In the genomic region with DNA sequence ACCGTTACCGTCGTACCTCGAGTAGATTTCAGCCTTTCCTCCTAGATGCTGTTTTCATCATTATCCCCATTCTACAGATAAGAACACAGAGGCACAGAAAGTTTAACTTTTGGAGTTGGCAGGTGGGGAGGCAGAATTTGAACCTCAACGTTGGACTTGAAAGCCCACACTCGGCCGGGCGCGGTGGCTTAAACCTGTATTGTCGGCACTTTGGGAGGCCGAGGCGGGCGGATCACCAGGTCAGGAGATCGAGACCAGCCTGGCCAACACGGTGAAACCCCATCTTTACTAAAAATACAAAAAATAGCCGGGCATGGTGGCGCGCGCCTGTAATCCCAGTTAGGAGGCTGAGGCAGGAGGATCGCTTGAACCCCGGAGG, we compare ENCODE assay signal across 9 cellular contexts. TPM values are rescaled to one million over a fixed set of nuclear protein-coding genes. Genes with fewer than 3 reads are reported as not detected.
DNase-seq lines count a peak whose midpoint lies in the region; ATAC-seq and TF ChIP-seq lines count a peak whose summit lies in the region.
"Had no signal": no experiment of that assay in that cellular context is flagged by ENCODE, and none has a peak within 500 bp of the region (broad histone marks: within the 10 kb centered on the region; RNA-seq: fewer than 3 reads in every experiment).

No MANE protein-coding gene starts in this region.

- H3K36me3 Mint-ChIP-seq in central memory CD8-positive, alpha-beta T cell (ENCODE audit: insufficient read depth) = peaks cover 5% of the 10 kb centered on the region

- H3K4me1 Mint-ChIP-seq in central memory CD8-positive, alpha-beta T cell = peaks cover 5% of the 10 kb centered on the region

- H3K36me3 ChIP-seq in mucosa of descending colon (ENCODE audit: low read depth) (no peaks in the 10 kb centered on the region), vagina (no peaks in the 10 kb centered on the region)

- H3K9me3 ChIP-seq in mucosa of descending colon (no peaks in the 10 kb centered on the region), vagina (no peaks in the 10 kb centered on the region)

- peak overlapping the region; percentile 83 for H3K27ac Mint-ChIP-seq in central memory CD8-positive, alpha-beta T cell (ENCODE audit: low read depth)

- TF ChIP-seq CTCF in mucosa of descending colon (IDR thresholded peaks at IDR 0.05) = no peak
- TF ChIP-seq CTCF in vagina (IDR thresholded peaks at IDR 0.05) = no peak

- H3K4me3 ChIP-seq in mucosa of descending colon (peak overlapping the region; percentile 39), vagina (peak overlapping the region; percentile 45 to 63)

- peak overlapping the region; percentile 75 for H3K4me3 Mint-ChIP-seq in central memory CD8-positive, alpha-beta T cell

- H3K27me3 ChIP-seq in vagina = no peaks in the 10 kb centered on the region

- TF ChIP-seq POLR2A in vagina (IDR thresholded peaks at IDR 0.05) = no peak

- H3K27ac ChIP-seq in vagina = peak overlapping the region; percentile 84

- ATAC-seq in Right ventricle myocardium superior (ENCODE audit: poor library complexity) (no peak), Right ventricle myocardium inferior (no peak), mucosa of descending colon (no peak), HG02798 (IDR thresholded peaks at IDR 0.05; ENCODE audit: poor library complexity, unreplicated experiment) (no peak)
- ATAC-seq in central memory CD8-positive, alpha-beta T cell (replicated peaks; ENCODE audit: extremely low read depth, poor library complexity, severe bottlenecking) = no peak

- no peaks in the 10 kb centered on the region for H3K27me3 Mint-ChIP-seq in central memory CD8-positive, alpha-beta T cell

- intact Hi-C loops in Right ventricle myocardium superior (cut with DNase I) (no loop called here), Right ventricle myocardium inferior (cut with DNase I) (loop anchor here (5.0 kb wide), 2 partner anchors 46 to 76 kb away; a partner anchor contains a TSS), mucosa of descending colon (cut with DNase I, micrococcal nuclease) (no loop called here), vagina (cut with DNase I) (no loop called here)

- H3K9me3 Mint-ChIP-seq in central memory CD8-positive, alpha-beta T cell = no peaks in the 10 kb centered on the region

- H3K4me1 ChIP-seq in mucosa of descending colon (ENCODE audit: low read depth) (peaks cover 9% of the 10 kb centered on the region), vagina (peaks cover 26% of the 10 kb centered on the region)

- DNase-seq in Right ventricle myocardium superior = peak; percentile 57
- DNase-seq in Right ventricle myocardium inferior (ENCODE audit: missing footprints) = no peak
- DNase-seq in central memory CD8-positive, alpha-beta T cell (ENCODE audit: low spot score in 2 of 2) = no peak
- DNase-seq in mucosa of descending colon = no peak
- DNase-seq in vagina (ENCODE audit: extremely low spot score in 2 of 2) = no peak
- DNase-seq in AG20443 (ENCODE audit: low spot score) = no peak
- DNase-seq in NCI-H510A (lab: John Stamatoyannopoulos, UW) = no peak

RNA-seq across cellular contexts. Expression of a gene that starts 11.5 kb away (rescaled TPM):
- total RNA-seq in Right ventricle myocardium superior (not detected), Right ventricle myocardium inferior (not detected), mucosa of descending colon (not detected), vagina (not detected)
- total RNA-seq: Daoy had no signal

RNA-seq across cellular contexts. Expression of a gene that starts 13.9 kb away (rescaled TPM):
- total RNA-seq in Right ventricle myocardium superior (4.4 TPM), Right ventricle myocardium inferior (5.4 TPM), mucosa of descending colon (1 to 10 TPM; 1.2 to 7.8 (median 5.3) TPM), vagina (36.6 TPM)
- total RNA-seq: Daoy had no signal

RNA-seq across cellular contexts. Expression of a gene that starts 31.5 kb away (rescaled TPM):
- total RNA-seq in Right ventricle myocardium superior (85.1 TPM), Right ventricle myocardium inferior (101 TPM), mucosa of descending colon (100 to 1,000 TPM; 142 to 221 (median 165) TPM), vagina (103 TPM)

RNA-seq across cellular contexts. Expression of a gene that starts 50.8 kb away (rescaled TPM):
- not detected for total RNA-seq in Right ventricle myocardium superior
- not detected for total RNA-seq in Right ventricle myocardium inferior
- total RNA-seq in mucosa of descending colon = 100 to 1,000 TPM; 194 to 550 (median 341) TPM
- total RNA-seq in vagina = not detected
